ENCODE assay signal across 1 cellular context in the genomic region with DNA sequence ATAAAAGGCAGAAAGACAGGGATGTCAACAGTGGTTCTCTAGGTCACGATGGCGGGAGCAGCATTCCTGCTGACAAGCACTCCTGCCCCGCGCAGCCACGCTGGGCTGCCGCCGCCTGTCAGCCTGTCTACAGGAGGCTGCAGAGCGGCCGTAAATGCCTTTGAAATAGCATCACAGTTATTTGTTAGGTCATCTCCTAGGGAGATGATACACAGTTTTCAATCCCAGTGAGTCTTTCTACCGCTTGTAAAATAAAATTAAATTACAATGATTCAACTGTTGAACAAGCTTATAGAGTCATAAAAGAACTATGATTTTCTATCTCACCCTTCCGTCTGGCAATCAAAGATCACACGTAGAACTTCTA.
TF ChIP-seq lines count a peak whose summit lies in the region.

No MANE protein-coding gene starts in this region.

TF ChIP-seq in HEK293, 187 proteins besides CTCF, POLR2A, EP300 and RAD21 (continued from another document):
- TF ChIP-seq ZBTB8A (tag by site-specific recombination; IDR thresholded peaks at IDR 0.05) (peak; percentile 52; the same call in 1 of the 2 replicates), ZNF335 (tag by site-specific recombination; conservative IDR thresholded peaks at IDR 0.05) (peak; percentile 48), ZNF184 (tag by site-specific recombination; IDR thresholded peaks at IDR 0.05) (peak; percentile 82; the same call in 1 of the 2 replicates), ZIC2 (tag by site-specific recombination; IDR thresholded peaks at IDR 0.05) (peak; percentile 99), IKZF3 (tag by site-specific recombination; IDR thresholded peaks at IDR 0.05) (peak; percentile 81), ZNF10 (tag by site-specific recombination; IDR thresholded peaks at IDR 0.05) (peak; percentile 20; the same call in 1 of the 2 replicates), ZNF664 (tag by site-specific recombination; IDR thresholded peaks at IDR 0.05) (no peak), ZXDB (tag by site-specific recombination; IDR thresholded peaks at IDR 0.05) (no peak), ZNF660 (tag by site-specific recombination; IDR thresholded peaks at IDR 0.05) (peak; percentile 80), ZNF629 (tag by site-specific recombination; IDR thresholded peaks at IDR 0.05) (peak; percentile 91), SCRT2 (tag by site-specific recombination; IDR thresholded peaks at IDR 0.05) (peak; percentile 83), YY2 (tag by site-specific recombination; IDR thresholded peaks at IDR 0.05) (0 out of 2 replicates have a peak, but pooled peaks have one; percentile 17), FEZF1 (tag by site-specific recombination; IDR thresholded peaks at IDR 0.05) (peak; percentile 64), ZSCAN30 (tag by site-specific recombination; IDR thresholded peaks at IDR 0.05) (peak; percentile 74), ZBTB21 (tag by site-specific recombination; IDR thresholded peaks at IDR 0.05) (peak; percentile 62; the same call in 1 of the 2 replicates), ZNF670 (tag by site-specific recombination; IDR thresholded peaks at IDR 0.05; ENCODE audit: low read depth) (no peak), ZNF623 (tag by site-specific recombination; IDR thresholded peaks at IDR 0.05) (no peak)
- TF ChIP-seq, protein P1, sequence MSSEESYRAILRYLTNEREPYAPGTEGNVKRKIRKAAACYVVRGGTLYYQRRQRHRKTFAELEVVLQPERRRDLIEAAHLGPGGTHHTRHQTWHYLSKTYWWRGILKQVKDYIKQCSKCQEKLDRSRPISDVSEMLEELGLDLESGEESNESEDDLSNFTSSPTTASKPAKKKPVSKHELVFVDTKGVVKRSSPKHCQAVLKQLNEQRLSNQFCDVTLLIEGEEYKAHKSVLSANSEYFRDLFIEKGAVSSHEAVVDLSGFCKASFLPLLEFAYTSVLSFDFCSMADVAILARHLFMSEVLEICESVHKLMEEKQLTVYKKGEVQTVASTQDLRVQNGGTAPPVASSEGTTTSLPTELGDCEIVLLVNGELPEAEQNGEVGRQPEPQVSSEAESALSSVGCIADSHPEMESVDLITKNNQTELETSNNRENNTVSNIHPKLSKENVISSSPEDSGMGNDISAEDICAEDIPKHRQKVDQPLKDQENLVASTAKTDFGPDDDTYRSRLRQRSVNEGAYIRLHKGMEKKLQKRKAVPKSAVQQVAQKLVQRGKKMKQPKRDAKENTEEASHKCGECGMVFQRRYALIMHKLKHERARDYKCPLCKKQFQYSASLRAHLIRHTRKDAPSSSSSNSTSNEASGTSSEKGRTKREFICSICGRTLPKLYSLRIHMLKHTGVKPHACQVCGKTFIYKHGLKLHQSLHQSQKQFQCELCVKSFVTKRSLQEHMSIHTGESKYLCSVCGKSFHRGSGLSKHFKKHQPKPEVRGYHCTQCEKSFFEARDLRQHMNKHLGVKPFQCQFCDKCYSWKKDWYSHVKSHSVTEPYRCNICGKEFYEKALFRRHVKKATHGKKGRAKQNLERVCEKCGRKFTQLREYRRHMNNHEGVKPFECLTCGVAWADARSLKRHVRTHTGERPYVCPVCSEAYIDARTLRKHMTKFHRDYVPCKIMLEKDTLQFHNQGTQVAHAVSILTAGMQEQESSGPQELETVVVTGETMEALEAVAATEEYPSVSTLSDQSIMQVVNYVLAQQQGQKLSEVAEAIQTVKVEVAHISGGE (tag by site-specific recombination; conservative IDR thresholded peaks at IDR 0.05; ENCODE audit: low read depth) = no peak
- TF ChIP-seq, protein P2, sequence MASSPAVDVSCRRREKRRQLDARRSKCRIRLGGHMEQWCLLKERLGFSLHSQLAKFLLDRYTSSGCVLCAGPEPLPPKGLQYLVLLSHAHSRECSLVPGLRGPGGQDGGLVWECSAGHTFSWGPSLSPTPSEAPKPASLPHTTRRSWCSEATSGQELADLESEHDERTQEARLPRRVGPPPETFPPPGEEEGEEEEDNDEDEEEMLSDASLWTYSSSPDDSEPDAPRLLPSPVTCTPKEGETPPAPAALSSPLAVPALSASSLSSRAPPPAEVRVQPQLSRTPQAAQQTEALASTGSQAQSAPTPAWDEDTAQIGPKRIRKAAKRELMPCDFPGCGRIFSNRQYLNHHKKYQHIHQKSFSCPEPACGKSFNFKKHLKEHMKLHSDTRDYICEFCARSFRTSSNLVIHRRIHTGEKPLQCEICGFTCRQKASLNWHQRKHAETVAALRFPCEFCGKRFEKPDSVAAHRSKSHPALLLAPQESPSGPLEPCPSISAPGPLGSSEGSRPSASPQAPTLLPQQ (tag by site-specific recombination; IDR thresholded peaks at IDR 0.05) = peak; percentile 34; the same call in 1 of the 2 replicates
- TF ChIP-seq, protein P3, sequence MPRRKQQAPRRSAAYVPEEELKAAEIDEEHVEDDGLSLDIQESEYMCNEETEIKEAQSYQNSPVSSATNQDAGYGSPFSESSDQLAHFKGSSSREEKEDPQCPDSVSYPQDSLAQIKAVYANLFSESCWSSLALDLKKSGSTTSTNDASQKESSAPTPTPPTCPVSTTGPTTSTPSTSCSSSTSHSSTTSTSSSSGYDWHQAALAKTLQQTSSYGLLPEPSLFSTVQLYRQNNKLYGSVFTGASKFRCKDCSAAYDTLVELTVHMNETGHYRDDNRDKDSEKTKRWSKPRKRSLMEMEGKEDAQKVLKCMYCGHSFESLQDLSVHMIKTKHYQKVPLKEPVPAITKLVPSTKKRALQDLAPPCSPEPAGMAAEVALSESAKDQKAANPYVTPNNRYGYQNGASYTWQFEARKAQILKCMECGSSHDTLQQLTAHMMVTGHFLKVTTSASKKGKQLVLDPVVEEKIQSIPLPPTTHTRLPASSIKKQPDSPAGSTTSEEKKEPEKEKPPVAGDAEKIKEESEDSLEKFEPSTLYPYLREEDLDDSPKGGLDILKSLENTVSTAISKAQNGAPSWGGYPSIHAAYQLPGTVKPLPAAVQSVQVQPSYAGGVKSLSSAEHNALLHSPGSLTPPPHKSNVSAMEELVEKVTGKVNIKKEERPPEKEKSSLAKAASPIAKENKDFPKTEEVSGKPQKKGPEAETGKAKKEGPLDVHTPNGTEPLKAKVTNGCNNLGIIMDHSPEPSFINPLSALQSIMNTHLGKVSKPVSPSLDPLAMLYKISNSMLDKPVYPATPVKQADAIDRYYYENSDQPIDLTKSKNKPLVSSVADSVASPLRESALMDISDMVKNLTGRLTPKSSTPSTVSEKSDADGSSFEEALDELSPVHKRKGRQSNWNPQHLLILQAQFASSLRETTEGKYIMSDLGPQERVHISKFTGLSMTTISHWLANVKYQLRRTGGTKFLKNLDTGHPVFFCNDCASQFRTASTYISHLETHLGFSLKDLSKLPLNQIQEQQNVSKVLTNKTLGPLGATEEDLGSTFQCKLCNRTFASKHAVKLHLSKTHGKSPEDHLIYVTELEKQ (tag by site-specific recombination; IDR thresholded peaks at IDR 0.05; ENCODE audit: borderline replicate concordance) = peak; percentile 76; the same call in 1 of the 2 replicates
